ENCODE assay signal across 8 cellular contexts in the genomic region with DNA sequence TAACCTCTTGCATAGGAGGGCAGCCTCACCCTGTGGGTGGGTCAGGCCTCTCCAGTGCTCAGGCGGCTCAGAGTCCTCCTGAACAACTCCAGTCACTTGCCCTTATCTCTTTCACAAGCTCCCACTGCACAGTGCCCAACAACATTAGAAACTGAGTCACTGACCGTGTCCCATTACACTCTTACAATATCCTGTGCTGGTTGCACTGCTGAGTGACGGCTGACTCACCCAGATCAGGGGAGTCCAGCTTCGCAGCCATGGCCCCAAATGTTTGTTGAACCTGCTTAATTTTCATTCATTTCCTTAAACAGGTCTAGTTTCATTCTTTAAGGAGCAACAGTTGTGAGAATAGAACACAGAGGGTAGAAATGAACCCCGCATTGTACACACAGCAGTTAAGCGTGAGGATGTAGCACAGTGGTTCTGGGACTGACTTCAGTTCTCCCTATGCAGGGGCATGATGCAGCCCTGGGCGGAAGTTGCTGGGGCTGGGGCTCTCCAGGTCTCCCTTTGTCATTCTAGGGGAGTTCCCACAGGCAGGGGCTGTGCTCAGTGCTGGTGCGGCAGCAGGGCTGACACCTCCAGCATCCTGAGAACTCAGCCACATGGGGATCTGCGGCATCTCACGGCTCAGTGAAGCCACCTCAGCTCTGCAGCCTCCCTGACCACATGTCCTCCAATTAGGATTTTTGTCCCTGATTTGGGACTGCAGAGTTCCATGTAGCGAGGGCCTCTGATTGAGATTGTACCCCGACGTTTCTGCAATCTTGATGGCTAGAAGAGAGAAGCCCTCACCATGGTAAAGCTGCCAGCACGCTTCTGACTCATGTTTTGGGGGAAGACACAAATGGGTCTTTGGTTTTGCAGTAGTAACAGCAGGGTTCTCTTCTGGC. TPM values are rescaled to one million over a fixed set of nuclear protein-coding genes. Genes with fewer than 3 reads are reported as not detected.
DNase-seq lines count a peak whose midpoint lies in the region; ATAC-seq and TF ChIP-seq lines count a peak whose summit lies in the region.

No MANE protein-coding gene starts in this region.

- peaks cover 0 to 8% (median 0%) of the 10 kb centered on the region in 3 donors for H3K9me3 ChIP-seq in body of pancreas

- peaks cover 0 to 4% of the 10 kb centered on the region in 2 donors for H3K36me3 ChIP-seq in body of pancreas (replicated peaks in 1 of 2; ENCODE audit: insufficient read depth in 1 of 2, low read depth in 2 of 2)

- no peak overlapping the region for H3K4me3 Mint-ChIP-seq in WTC11
- no peak overlapping the region for H3K4me3 Mint-ChIP-seq in progenitor cell of endocrine pancreas (ENCODE audit: low read depth)

- CTCF ChIA-PET in WTC11 (lab: Charles Lee), result interaction anchor here (1.0 to 2.6 kb wide), 3 partner anchors 12 to 55 kb away, joined by 3 to 9 read pairs (median 5); no protein-coding TSS in a partner anchor

- TF ChIP-seq CTCF in WTC11 (IDR thresholded peaks at IDR 0.05) (no peak), choroid plexus epithelial cell (conservative IDR thresholded peaks at IDR 0.05; ENCODE audit: low read depth, low read length) (no peak), progenitor cell of endocrine pancreas (IDR thresholded peaks at IDR 0.05; ENCODE audit: unreplicated experiment) (no peak), body of pancreas (IDR thresholded peaks at IDR 0.05) (no peak)

- POLR2A ChIA-PET in WTC11 (lab: Charles Lee), result interaction anchor here (0.6 kb wide), 1 partner anchor 25 kb away, joined by 3 read pairs; no protein-coding TSS in a partner anchor

- no peak for TF ChIP-seq POLR2A in body of pancreas (IDR thresholded peaks at IDR 0.05)

- H3K27me3 Mint-ChIP-seq in WTC11 (ENCODE audit: low read depth), result peaks cover 2% of the 10 kb centered on the region; the same call in 1 of the 2 replicates
- no peaks in the 10 kb centered on the region for H3K27me3 Mint-ChIP-seq in progenitor cell of endocrine pancreas

- peak; percentile 89 for ATAC-seq in GM18907 (IDR thresholded peaks at IDR 0.05; ENCODE audit: unreplicated experiment)
- ATAC-seq in HG03025 (IDR thresholded peaks at IDR 0.05; ENCODE audit: low FRiP score, unreplicated experiment), result peak; percentile 80
- peak; percentile 99 for ATAC-seq in WTC11
- ATAC-seq in body of pancreas, result no peak

- peaks cover 23% of the 10 kb centered on the region for H3K4me1 Mint-ChIP-seq in WTC11
- H3K4me1 Mint-ChIP-seq in progenitor cell of endocrine pancreas (ENCODE audit: low read depth), result no peaks in the 10 kb centered on the region

- WGBS in body of pancreas, 2 donors, result 89 to 90% methylated on average over 13 to 14 of the region's 14 CpGs

- H3K4me1 ChIP-seq in body of pancreas, result no peaks in the 10 kb centered on the region

- peak overlapping the region; percentile 71; the same call in 1 of the 2 replicates for H3K27ac Mint-ChIP-seq in WTC11
- H3K27ac Mint-ChIP-seq in progenitor cell of endocrine pancreas, result no peak overlapping the region

- H3K36me3 Mint-ChIP-seq in WTC11 (peaks cover 20% of the 10 kb centered on the region), progenitor cell of endocrine pancreas (ENCODE audit: insufficient read depth) (peaks cover 24% of the 10 kb centered on the region)

- DNase-seq in WTC11 (ENCODE audit: low spot score) (peak; percentile 71), choroid plexus epithelial cell (ENCODE audit: low read depth) (peak; percentile 35), progenitor cell of endocrine pancreas (ENCODE audit: low spot score, unreplicated experiment) (no peak), NCI-H510A (lab: John Stamatoyannopoulos, UW) (no peak), body of pancreas (no peak)
- peak; percentile 92 for DNase-seq in stimulated activated CD4-positive, alpha-beta T cell treated with anti-CD3 and anti-CD28 coated beads, Interleukin-15, amount 100 ng/mL, for 24 hours

- H3K27me3 ChIP-seq in body of pancreas, result no peaks in the 10 kb centered on the region

- intact Hi-C loops in body of pancreas (cut with DNase I), result no loop called here

- H3K9me3 Mint-ChIP-seq in WTC11 (peaks cover 16% of the 10 kb centered on the region), progenitor cell of endocrine pancreas (ENCODE audit: low read depth) (peaks cover 3% of the 10 kb centered on the region)

- H3K27ac ChIP-seq in body of pancreas, result no peak overlapping the region

- no peak overlapping the region for H3K4me3 ChIP-seq in choroid plexus epithelial cell (ENCODE audit: low read depth, low read length)
- no peak overlapping the region for H3K4me3 ChIP-seq in body of pancreas

TF ChIP-seq in WTC11, 78 proteins besides CTCF, POLR2A, EP300 and RAD21 (continues in another document):
- TF ChIP-seq ZNF281 (CRISPR knock-in tag; IDR thresholded peaks at IDR 0.05), result peak; percentile 45; the same call in 1 of the 2 replicates
- TF ChIP-seq ZNF423 (CRISPR knock-in tag; IDR thresholded peaks at IDR 0.05), result no peak
- TF ChIP-seq, protein P1, sequence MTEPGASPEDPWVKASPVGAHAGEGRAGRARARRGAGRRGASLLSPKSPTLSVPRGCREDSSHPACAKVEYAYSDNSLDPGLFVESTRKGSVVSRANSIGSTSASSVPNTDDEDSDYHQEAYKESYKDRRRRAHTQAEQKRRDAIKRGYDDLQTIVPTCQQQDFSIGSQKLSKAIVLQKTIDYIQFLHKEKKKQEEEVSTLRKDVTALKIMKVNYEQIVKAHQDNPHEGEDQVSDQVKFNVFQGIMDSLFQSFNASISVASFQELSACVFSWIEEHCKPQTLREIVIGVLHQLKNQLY (CRISPR knock-in tag; IDR thresholded peaks at IDR 0.05), result no peak
- TF ChIP-seq NFYB (CRISPR knock-in tag; conservative IDR thresholded peaks at IDR 0.05; ENCODE audit: low read depth), result no peak
- no peak for TF ChIP-seq ZMAT4 (CRISPR knock-in tag; IDR thresholded peaks at IDR 0.05)
- no peak for TF ChIP-seq ELF4 (CRISPR knock-in tag; IDR thresholded peaks at IDR 0.05; ENCODE audit: low read depth)
- no peak for TF ChIP-seq MYBL2 (CRISPR knock-in tag; IDR thresholded peaks at IDR 0.05)
- no peak for TF ChIP-seq ZBTB21 (CRISPR knock-in tag; IDR thresholded peaks at IDR 0.05; ENCODE audit: borderline replicate concordance)
- TF ChIP-seq OVOL2 (CRISPR knock-in tag; IDR thresholded peaks at IDR 0.05; ENCODE audit: borderline replicate concordance), result no peak
- TF ChIP-seq RORB (CRISPR knock-in tag; IDR thresholded peaks at IDR 0.05), result no peak
- TF ChIP-seq ZNF232 (CRISPR knock-in tag; IDR thresholded peaks at IDR 0.05), result no peak
- no peak for TF ChIP-seq TP53 (CRISPR knock-in tag; IDR thresholded peaks at IDR 0.05)
- TF ChIP-seq, protein P2, sequence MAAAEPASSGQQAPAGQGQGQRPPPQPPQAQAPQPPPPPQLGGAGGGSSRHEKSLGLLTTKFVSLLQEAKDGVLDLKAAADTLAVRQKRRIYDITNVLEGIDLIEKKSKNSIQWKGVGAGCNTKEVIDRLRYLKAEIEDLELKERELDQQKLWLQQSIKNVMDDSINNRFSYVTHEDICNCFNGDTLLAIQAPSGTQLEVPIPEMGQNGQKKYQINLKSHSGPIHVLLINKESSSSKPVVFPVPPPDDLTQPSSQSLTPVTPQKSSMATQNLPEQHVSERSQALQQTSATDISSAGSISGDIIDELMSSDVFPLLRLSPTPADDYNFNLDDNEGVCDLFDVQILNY (CRISPR knock-in tag; IDR thresholded peaks at IDR 0.05), result no peak

RNA-seq across cellular contexts. Expression of gene GPR68, which starts 16.1 kb away (rescaled TPM):
- total RNA-seq in WTC11 (2021) (0.21 to 0.28 TPM (median 0.27 TPM) in 3 replicates), progenitor cell of endocrine pancreas (0.31 and 0.87 TPM in 2 replicates), body of pancreas (under 1 TPM in 1 of 2 donors, not detected in 1; 0.26 TPM)

Comparison
In these comparisons a context has a peak if more than half of its experiments do, and no peak if none do; other contexts are left out.
1. DNase-seq: peak in WTC11 (single experiment), choroid plexus epithelial cell (single experiment) and stimulated activated CD4-positive, alpha-beta T cell treated with anti-CD3 and anti-CD28 coated beads, Interleukin-15, amount 100 ng/mL, for 24 hours (single experiment); none in progenitor cell of endocrine pancreas (single experiment), NCI-H510A (single experiment) and body of pancreas (0 of 4).